ENCODE assay signal across 8 cellular contexts in genomic region chr1:117001254-117001927, GRCh38. TPM values are rescaled to one million over a fixed set of nuclear protein-coding genes. Genes with fewer than 3 reads are reported as not detected.
DNase-seq lines count a peak whose midpoint lies in the region; ATAC-seq and TF ChIP-seq lines count a peak whose summit lies in the region.

TSS of gene CD101 (plus strand) at chr1:117001760. CDS start at chr1:117001818, 58 bp downstream.

- H3K4me1 ChIP-seq in testis (no peaks in the 10 kb centered on the region), SJCRH30 (no peaks in the 10 kb centered on the region), neuronal stem cell (ENCODE audit: control insufficient read depth in 2 of 2, insufficient read depth in 1 of 2, low read depth in 1 of 2, low read length in 2 of 2) (no peaks in the 10 kb centered on the region)

- H3K4me2 ChIP-seq in neuronal stem cell (ENCODE audit: insufficient read depth, low read length, poor library complexity, severe bottlenecking): no peak within 1 kb of the TSS

- no peak within 1 kb of the TSS for H4K8ac ChIP-seq in neuronal stem cell (ENCODE audit: low read depth, low read length)

- 78 to 85% methylated on average over 3 of the region's 3 CpGs for WGBS in testis, 2 donors
- WGBS in neuronal stem cell (ENCODE audit: extremely low coverage in 2 of 2, insufficient read length in 2 of 2, insufficient replicate concordance in 1 of 2), 2 donors: no CpG with 5 or more reads among the region's 3 CpGs

- H3K9ac ChIP-seq in neuronal stem cell (ENCODE audit: low read depth, low read length, poor library complexity): no peak within 1 kb of the TSS

- peaks cover 49 to 71% (median 65%) of the 10 kb centered on the region in 4 donors for H3K4me1 Mint-ChIP-seq in naive thymus-derived CD8-positive, alpha-beta T cell

- intact Hi-C loops in testis (cut with DNase I; ENCODE audit: low total_unique reads): no loop called here

- no peak within 1 kb of the TSS for H2AK5ac ChIP-seq in neuronal stem cell (ENCODE audit: low read depth, low read length)

- H3K4me3 ChIP-seq in testis (no peak within 1 kb of the TSS), SJCRH30 (no peak within 1 kb of the TSS), neuronal stem cell (ENCODE audit: low read length in 2 of 2) (no peak within 1 kb of the TSS)

- H3K36me3 Mint-ChIP-seq in naive thymus-derived CD8-positive, alpha-beta T cell: no peaks in the 10 kb centered on the region

- H3K36me3 ChIP-seq in testis (ENCODE audit: low read depth, missing control alignments) (no peaks in the 10 kb centered on the region), SJCRH30 (no peaks in the 10 kb centered on the region), neuronal stem cell (replicated peaks in 1 of 2; ENCODE audit: control insufficient read depth in 2 of 2, insufficient read depth in 2 of 2, low read length in 2 of 2) (no peaks in the 10 kb centered on the region)

- H3K27ac ChIP-seq in testis (no peak within 1 kb of the TSS), SJCRH30 (no peak within 1 kb of the TSS), neuronal stem cell (replicated peaks; ENCODE audit: low read length) (no peak within 1 kb of the TSS)

- H4K91ac ChIP-seq in neuronal stem cell (ENCODE audit: low read depth, low read length, poor library complexity): no peak within 1 kb of the TSS

- no peak within 1 kb of the TSS for H2BK12ac ChIP-seq in neuronal stem cell (ENCODE audit: low read length)

- DNase-seq in MV-4-11 (lab: John Stamatoyannopoulos, UW): peak; percentile 91
- DNase-seq in naive thymus-derived CD8-positive, alpha-beta T cell: peak in 3 of 10 donors; percentile 36 to 49 (median 38)
- DNase-seq in testis: no peak
- DNase-seq in SJCRH30: no peak
- DNase-seq in D341Med (ENCODE audit: low spot score): no peak
- DNase-seq in neuronal stem cell (ENCODE audit: low spot score): no peak

- H2BK5ac ChIP-seq in neuronal stem cell (ENCODE audit: low read length): no peak within 1 kb of the TSS

- H3K79me1 ChIP-seq in neuronal stem cell (ENCODE audit: low read depth, low read length): no peaks in the 10 kb centered on the region

- peak within 1 kb of the TSS in 9 of 10 donors; percentile 60 to 84 (median 76) for H3K4me3 Mint-ChIP-seq in naive thymus-derived CD8-positive, alpha-beta T cell

- no peak within 1 kb of the TSS for H3K14ac ChIP-seq in neuronal stem cell (ENCODE audit: low read length)

- no peaks in the 10 kb centered on the region for H3K27me3 Mint-ChIP-seq in naive thymus-derived CD8-positive, alpha-beta T cell

- POLR2A ChIA-PET in naive thymus-derived CD8-positive, alpha-beta T cell (lab: Charles Lee): interaction anchor here (1.0 kb wide), 1 partner anchor 58 kb away, joined by 4 read pairs; the partner anchor contains the start of gene TTF2

- no peak within 1 kb of the TSS for H3K4ac ChIP-seq in neuronal stem cell (ENCODE audit: low read length)

- H3K27me3 ChIP-seq in testis (no peaks in the 10 kb centered on the region), SJCRH30 (no peaks in the 10 kb centered on the region), neuronal stem cell (ENCODE audit: control insufficient read depth in 3 of 3, insufficient read depth in 3 of 3, low read depth in 1 of 3, low read length in 3 of 3) (no peaks in the 10 kb centered on the region)

- ATAC-seq in GM18519 (IDR thresholded peaks at IDR 0.05; ENCODE audit: low FRiP score, unreplicated experiment): peak; percentile 95
- ATAC-seq in GM21825 (IDR thresholded peaks at IDR 0.05; ENCODE audit: unreplicated experiment): peak; percentile 89
- ATAC-seq in naive thymus-derived CD8-positive, alpha-beta T cell: peak in 1 of 2 donors; percentile 70

- peaks cover 0 to 6% (median 0%) of the 10 kb centered on the region in 9 donors for H3K9me3 Mint-ChIP-seq in naive thymus-derived CD8-positive, alpha-beta T cell

- H3K23ac ChIP-seq in neuronal stem cell (ENCODE audit: low read depth, low read length, poor library complexity): no peak within 1 kb of the TSS

- H2BK15ac ChIP-seq in neuronal stem cell (ENCODE audit: low read length): no peak within 1 kb of the TSS

- H3K9me3 ChIP-seq in testis (no peaks in the 10 kb centered on the region), SJCRH30 (replicated peaks) (no peaks in the 10 kb centered on the region), neuronal stem cell (replicated peaks in 1 of 2; ENCODE audit: control insufficient read depth in 2 of 2, insufficient read depth in 1 of 2, low read depth in 1 of 2, low read length in 2 of 2) (no peaks in the 10 kb centered on the region)

- H3K18ac ChIP-seq in neuronal stem cell (ENCODE audit: low read length): no peak within 1 kb of the TSS

- no peak within 1 kb of the TSS for H2BK120ac ChIP-seq in neuronal stem cell (ENCODE audit: low read depth, low read length)

- H2AFZ ChIP-seq in neuronal stem cell (ENCODE audit: low read length): no peak within 1 kb of the TSS

- TF ChIP-seq CTCF in testis (IDR thresholded peaks at IDR 0.05): no peak

- no peak for TF ChIP-seq POLR2A in testis (IDR thresholded peaks at IDR 0.05)

- H3K27ac Mint-ChIP-seq in naive thymus-derived CD8-positive, alpha-beta T cell: peak within 1 kb of the TSS; percentile 41 to 100 (median 93)

RNA-seq across cellular contexts. Expression of gene CD101, which starts in this region (rescaled TPM):
- not detected for total RNA-seq in naive thymus-derived CD8-positive, alpha-beta T cell
- 10 to 100 TPM; 28.4 to 39.2 (median 37.0) TPM for polyA plus RNA-seq in naive thymus-derived CD8-positive, alpha-beta T cell
- total RNA-seq in testis: 1 to 10 TPM in 1 of 2 donors, under 1 TPM in 1; 0.79 to 1.2 TPM
- polyA plus RNA-seq in testis (ENCODE audit: insufficient read depth, low read depth, low replicate concordance): 1.4 TPM
- total RNA-seq in SJCRH30 (2014; rRNA removed; shearing (Covaris generic)): 1.7 and 2.3 TPM in 2 replicates
- polyA plus RNA-seq in neuronal stem cell (2013, experiment 1 of 2): 0.66 TPM
- 0.43 TPM for polyA plus RNA-seq in neuronal stem cell (2013, experiment 2 of 2)

Comparison
In these comparisons a context has a peak if more than half of its experiments do, and no peak if none do; other contexts are left out.
1. RNA of gene CD101 (polyA plus RNA-seq): 28.4 to 39.2 TPM in naive thymus-derived CD8-positive, alpha-beta T cell; 1.4 TPM in testis (single experiment); every median in the first group is over 10 times any median in the second.